In genomic region chr20:32362924-32363364, GRCh38 we compare ENCODE assay signal across 13 cellular contexts. TPM values are rescaled to one million over a fixed set of nuclear protein-coding genes. Genes with fewer than 3 reads are reported as not detected.
DNase-seq lines count a peak whose midpoint lies in the region; TF ChIP-seq lines count a peak whose summit lies in the region.
"Had no signal": no experiment of that assay in that cellular context is flagged by ENCODE, and none has a peak within 500 bp of the region (broad histone marks: within the 10 kb centered on the region; RNA-seq: fewer than 3 reads in every experiment).

No MANE protein-coding gene starts in this region.

- H3K27me3 Mint-ChIP-seq in IgD-negative memory B cell (no peaks in the 10 kb centered on the region), neural crest cell (ENCODE audit: low read depth) (peaks cover 2% of the 10 kb centered on the region), Caco-2 (ENCODE audit: insufficient read depth, unreplicated experiment) (no peaks in the 10 kb centered on the region)
- H3K27me3 Mint-ChIP-seq: dendritic cell treated with granulocyte-macrophage colony-stimulating factor and Interleukin-4, amounts not matched to agents 40 ng/mL and 50 ng/mL, for 4 days had no signal

- H4K20me1 ChIP-seq in BLaER1 treated with 17β-estradiol and CSF1 and Interleukin-3, amounts not matched to agents 10 nM and 100 nM: peaks cover 83 to 90% (median 89%) of the 10 kb centered on the region in 11 experiments

- peak overlapping the region; percentile 85 to 97 (median 91) for H3K4me2 ChIP-seq in BLaER1 treated with 17β-estradiol and CSF1 and Interleukin-3, amounts not matched to agents 10 nM and 100 nM

- H3K4me1 Mint-ChIP-seq in IgD-negative memory B cell (peaks cover 64 to 75% (median 74%) of the 10 kb centered on the region in 3 donors), neural crest cell (peaks cover 70% of the 10 kb centered on the region), Caco-2 (ENCODE audit: low read depth, unreplicated experiment) (peaks cover 42% of the 10 kb centered on the region)

- CTCF ChIA-PET in Caco-2 (lab: Charles Lee): no interaction called here

- H3K27me3 ChIP-seq in BLaER1 treated with 17β-estradiol and CSF1 and Interleukin-3, amounts not matched to agents 10 nM and 100 nM: no peaks in the 10 kb centered on the region
- H3K27me3 ChIP-seq in Caco-2 (replicated peaks; ENCODE audit: control insufficient read depth, insufficient read depth, low read length): no peaks in the 10 kb centered on the region
- H3K27me3 ChIP-seq: Peyer's patch, vagina had no signal

- no peaks in the 10 kb centered on the region for H3K9me3 ChIP-seq in BLaER1 treated with 17β-estradiol and CSF1 and Interleukin-3, amounts not matched to agents 10 nM and 100 nM (replicated peaks in 1 of 11)
- no peaks in the 10 kb centered on the region for H3K9me3 ChIP-seq in Caco-2
- H3K9me3 ChIP-seq: Peyer's patch, vagina had no signal

- TF ChIP-seq CTCF in neural crest cell (conservative IDR thresholded peaks at IDR 0.05) (no peak), Caco-2 (IDR thresholded peaks at IDR 0.05; ENCODE audit: insufficient read depth in 1 of 2, low read depth in 1 of 2, low read length in 1 of 2, severe bottlenecking in 1 of 2, unreplicated experiment in 1 of 2) (no peak)

- DNase-seq in amniotic epithelial cell (ENCODE audit: low read depth) (peak; percentile 52), neural crest cell (ENCODE audit: low read depth, low spot score) (no peak), Caco-2 (no peak), NCI-H2227 (lab: John Stamatoyannopoulos, UW; ENCODE audit: unreplicated experiment) (no peak), SW 1271 (lab: John Stamatoyannopoulos, UW) (no peak)
- no peak for DNase-seq in stimulated activated CD4-positive, alpha-beta T cell treated with anti-CD3 and anti-CD28 coated beads, Interleukin-2, amount 100 ng/mL, for 48 hours
- DNase-seq: activated gamma-delta T cell treated with Interleukin-2 at 50 U/mL for 16 hours, left ventricle myocardium superior, Peyer's patch had no signal

- POLR2A ChIA-PET in Caco-2 (lab: Charles Lee): interaction anchor here (1.1 kb wide), 1 partner anchor 18 kb away, joined by 4 read pairs; no protein-coding TSS in a partner anchor

- intact Hi-C loops in Caco-2 (cut with micrococcal nuclease; ENCODE audit: unreplicated experiment): no loop called here

- H3K9ac ChIP-seq in BLaER1 treated with 17β-estradiol and CSF1 and Interleukin-3, amounts not matched to agents 10 nM and 100 nM: peak overlapping the region in 3 of 11 experiments; percentile 8 to 44 (median 40); a peak in 3 of 22 replicates

- peak overlapping the region; percentile 69 to 94 (median 89) for H3K27ac Mint-ChIP-seq in IgD-negative memory B cell
- H3K27ac Mint-ChIP-seq in neural crest cell (ENCODE audit: unreplicated experiment): peak overlapping the region; percentile 23
- no peak overlapping the region for H3K27ac Mint-ChIP-seq in Caco-2 (ENCODE audit: unreplicated experiment)

- no peaks in the 10 kb centered on the region for H3K36me3 Mint-ChIP-seq in IgD-negative memory B cell
- no peaks in the 10 kb centered on the region for H3K36me3 Mint-ChIP-seq in neural crest cell (ENCODE audit: low read depth)
- peaks cover 34% of the 10 kb centered on the region for H3K36me3 Mint-ChIP-seq in Caco-2 (ENCODE audit: insufficient read depth, unreplicated experiment)

- no TSS peak for BruUV-seq in Caco-2 (replicated peaks; lab: Mats Ljungman, UMichigan)

- H3K4me3 ChIP-seq in BLaER1 treated with 17β-estradiol and CSF1 and Interleukin-3, amounts not matched to agents 10 nM and 100 nM: no peak overlapping the region
- no peak overlapping the region for H3K4me3 ChIP-seq in Caco-2 (ENCODE audit: low read depth, low read length)
- H3K4me3 ChIP-seq: Peyer's patch, vagina had no signal

- H3K4me1 ChIP-seq in BLaER1 treated with 17β-estradiol and CSF1 and Interleukin-3, amounts not matched to agents 10 nM and 100 nM: peaks cover 64 to 89% (median 77%) of the 10 kb centered on the region in 10 experiments
- H3K4me1 ChIP-seq in Caco-2: peaks cover 39% of the 10 kb centered on the region

- H3K4me3 Mint-ChIP-seq in IgD-negative memory B cell: peak overlapping the region; percentile 93 to 95 (median 94)
- peak overlapping the region; percentile 52 for H3K4me3 Mint-ChIP-seq in neural crest cell
- no peak overlapping the region for H3K4me3 Mint-ChIP-seq in Caco-2 (ENCODE audit: unreplicated experiment)
- H3K4me3 Mint-ChIP-seq: dendritic cell treated with granulocyte-macrophage colony-stimulating factor and Interleukin-4, amounts not matched to agents 40 ng/mL and 50 ng/mL, for 4 days had no signal

- peaks cover 7 to 59% (median 30%) of the 10 kb centered on the region in 11 experiments; a peak in 20 of 22 replicates for H3K36me3 ChIP-seq in BLaER1 treated with 17β-estradiol and CSF1 and Interleukin-3, amounts not matched to agents 10 nM and 100 nM
- H3K36me3 ChIP-seq in Caco-2 (ENCODE audit: control insufficient read depth, insufficient read depth, low read length): peaks cover 2% of the 10 kb centered on the region; the same call in 1 of the 2 replicates
- H3K36me3 ChIP-seq: Peyer's patch, vagina had no signal

- no peaks in the 10 kb centered on the region for H3K9me3 Mint-ChIP-seq in IgD-negative memory B cell
- H3K9me3 Mint-ChIP-seq in neural crest cell: no peaks in the 10 kb centered on the region
- H3K9me3 Mint-ChIP-seq in Caco-2 (ENCODE audit: unreplicated experiment): no peaks in the 10 kb centered on the region
- H3K9me3 Mint-ChIP-seq: dendritic cell treated with granulocyte-macrophage colony-stimulating factor and Interleukin-4, amounts not matched to agents 40 ng/mL and 50 ng/mL, for 4 days had no signal

- peak overlapping the region in 4 of 11 experiments; percentile 8 to 29 (median 10); a peak in 2 of 22 replicates for H3K27ac ChIP-seq in BLaER1 treated with 17β-estradiol and CSF1 and Interleukin-3, amounts not matched to agents 10 nM and 100 nM
- H3K27ac ChIP-seq: vagina had no signal

RNA-seq across cellular contexts. Expression of gene ASXL1, which starts 4.8 kb away (rescaled TPM):
- polyA plus RNA-seq in IgD-negative memory B cell: 24.5 TPM
- total RNA-seq in neural crest cell (140 and 157 TPM in 2 replicates), Caco-2 (2022) (226 and 233 TPM in 2 replicates)
